8 cellular contexts compared by ENCODE assay signal in genomic region chr1:14915356-14916054, GRCh38.
A peak's percentile ranks its signal among the peaks of the same experiment; 100 is the strongest.
DNase-seq lines count a peak whose midpoint lies in the region; ATAC-seq and TF ChIP-seq lines count a peak whose summit lies in the region.

No MANE protein-coding gene starts in this region.

- no peak overlapping the region for H3K4me3 ChIP-seq in epithelial cell of esophagus (ENCODE audit: low read length)
- H3K4me3 ChIP-seq in upper lobe of right lung: no peak overlapping the region

- H3K27me3 ChIP-seq in upper lobe of right lung: no peaks in the 10 kb centered on the region

- H3K9me3 Mint-ChIP-seq in activated CD4-positive, alpha-beta T cell treated with anti-CD3 and anti-CD28 coated beads, Interleukin-2, amount 10 ng/mL, durations not matched to agents 24 days and 14 days: no peaks in the 10 kb centered on the region
- H3K9me3 Mint-ChIP-seq in nephron: no peaks in the 10 kb centered on the region

- ATAC-seq in upper lobe of right lung: peak; percentile 78

- no peaks in the 10 kb centered on the region for H3K36me3 ChIP-seq in upper lobe of right lung

- DNase-seq in NCI-H2171 treated with DMSO at 0.1 percent for 48 hours (lab: John Stamatoyannopoulos, UW) (peak; percentile 59), NCI-H2171 (lab: John Stamatoyannopoulos, UW) (no peak), M059J (ENCODE audit: low read depth) (peak; percentile 55), epithelial cell of esophagus (ENCODE audit: low read depth) (peak; percentile 40), upper lobe of right lung (no peak), NCI-H774 (lab: John Stamatoyannopoulos, UW) (no peak)
- peak; percentile 81 for DNase-seq in activated CD4-positive, alpha-beta T cell treated with anti-CD3 and anti-CD28 coated beads, Interleukin-2, amount 10 ng/mL, durations not matched to agents 24 days and 14 days

- H3K36me3 Mint-ChIP-seq in activated CD4-positive, alpha-beta T cell treated with anti-CD3 and anti-CD28 coated beads, Interleukin-2, amount 10 ng/mL, durations not matched to agents 24 days and 14 days (ENCODE audit: low read depth): no peaks in the 10 kb centered on the region
- no peaks in the 10 kb centered on the region for H3K36me3 Mint-ChIP-seq in nephron (ENCODE audit: low read depth)

- no peak overlapping the region for H3K4me3 Mint-ChIP-seq in activated CD4-positive, alpha-beta T cell treated with anti-CD3 and anti-CD28 coated beads, Interleukin-2, amount 10 ng/mL, durations not matched to agents 24 days and 14 days
- H3K4me3 Mint-ChIP-seq in nephron: no peak overlapping the region

- no peaks in the 10 kb centered on the region for H3K27me3 Mint-ChIP-seq in activated CD4-positive, alpha-beta T cell treated with anti-CD3 and anti-CD28 coated beads, Interleukin-2, amount 10 ng/mL, durations not matched to agents 24 days and 14 days
- H3K27me3 Mint-ChIP-seq in nephron (ENCODE audit: low read depth): peaks cover 3% of the 10 kb centered on the region

- peak; percentile 95 for TF ChIP-seq CTCF in epithelial cell of esophagus (IDR thresholded peaks at IDR 0.05; ENCODE audit: insufficient read depth, low read depth, low read length, missing control alignments)
- TF ChIP-seq CTCF in nephron (IDR thresholded peaks at IDR 0.05; ENCODE audit: unreplicated experiment in 3 of 3): peak; percentile 89 to 94 (median 92)
- peak; percentile 96 for TF ChIP-seq CTCF in upper lobe of right lung (IDR thresholded peaks at IDR 0.05)

- H3K27ac ChIP-seq in upper lobe of right lung: no peak overlapping the region

- H3K9me3 ChIP-seq in upper lobe of right lung: no peaks in the 10 kb centered on the region

- peaks cover 12% of the 10 kb centered on the region for H3K4me1 ChIP-seq in upper lobe of right lung

- H3K4me1 Mint-ChIP-seq in activated CD4-positive, alpha-beta T cell treated with anti-CD3 and anti-CD28 coated beads, Interleukin-2, amount 10 ng/mL, durations not matched to agents 24 days and 14 days: no peaks in the 10 kb centered on the region
- H3K4me1 Mint-ChIP-seq in nephron: peaks cover 10% of the 10 kb centered on the region

- intact Hi-C loops in activated CD4-positive, alpha-beta T cell treated with anti-CD3 and anti-CD28 coated beads, Interleukin-2, amount 10 ng/mL, durations not matched to agents 24 days and 14 days (cut with micrococcal nuclease): loop anchor here (10.0 kb wide), 1 partner anchor 189 kb away; no protein-coding TSS in a partner anchor
- intact Hi-C loops in upper lobe of right lung (cut with DNase I): no loop called here

- H3K27ac Mint-ChIP-seq in activated CD4-positive, alpha-beta T cell treated with anti-CD3 and anti-CD28 coated beads, Interleukin-2, amount 10 ng/mL, durations not matched to agents 24 days and 14 days: no peak overlapping the region
- no peak overlapping the region for H3K27ac Mint-ChIP-seq in nephron

Comparison
In these comparisons a context has a peak if more than half of its experiments do, and no peak if none do; other contexts are left out.
1. DNase-seq: peak in NCI-H2171 treated with DMSO at 0.1 percent for 48 hours (single experiment), M059J (single experiment), activated CD4-positive, alpha-beta T cell treated with anti-CD3 and anti-CD28 coated beads, Interleukin-2, amount 10 ng/mL, durations not matched to agents 24 days and 14 days (single experiment) and epithelial cell of esophagus (single experiment); none in NCI-H2171 (single experiment), upper lobe of right lung (single experiment) and NCI-H774 (single experiment).
2. Peak in every context shown above with its lines, with median percentiles within 50 percentile points of each other: CTCF ChIP-seq.